Comparison of ENCODE assay signal across 9 cellular contexts in the genomic region with DNA sequence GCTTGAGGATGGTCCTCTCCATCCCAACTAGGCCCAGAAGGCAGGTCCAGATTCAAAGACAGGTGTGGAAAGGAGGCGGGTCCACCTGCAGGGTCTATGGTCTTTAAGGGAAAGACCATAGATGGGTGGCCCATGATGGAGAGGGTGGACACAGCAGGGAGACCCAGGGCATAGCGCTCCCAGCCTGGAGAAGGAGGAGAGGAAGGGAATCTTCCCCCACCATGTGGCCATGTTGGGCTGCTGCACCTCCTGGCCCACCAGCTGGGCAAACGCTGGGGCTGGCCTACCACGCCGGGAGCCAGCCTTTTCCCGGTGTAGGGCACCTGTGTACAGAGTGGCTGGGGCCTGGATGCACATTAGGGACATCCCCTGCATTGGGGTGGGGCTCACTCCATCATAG.
DNase-seq lines count a peak whose midpoint lies in the region; ATAC-seq and TF ChIP-seq lines count a peak whose summit lies in the region.
"Had no signal": no experiment of that assay in that cellular context is flagged by ENCODE, and none has a peak within 500 bp of the region (broad histone marks: within the 10 kb centered on the region; RNA-seq: fewer than 3 reads in every experiment).

No MANE protein-coding gene starts in this region.

- 34 to 37% methylated on average over 5 to 6 of the region's 6 CpGs for WGBS in tibial nerve, 2 donors

- in situ Hi-C loops in ACHN (cut with HindIII; ENCODE audit: low pct_ligation_motif_present, low pct_unique_long_range_greater_than_20kb, low sequenced_read_pairs): no loop called here

- peaks cover 4% of the 10 kb centered on the region; the same call in 1 of the 2 replicates for H3K4me1 Mint-ChIP-seq in WTC11

- no peak overlapping the region for H3K27ac Mint-ChIP-seq in WTC11
- H3K27ac Mint-ChIP-seq: activated naive CD8-positive, alpha-beta T cell had no signal

- peaks cover 8% of the 10 kb centered on the region for H3K9me3 Mint-ChIP-seq in WTC11

- POLR2A ChIA-PET in WTC11 (lab: Charles Lee): interaction anchor here (0.7 kb wide), 1 partner anchor 265 kb away, joined by 3 read pairs; a partner anchor contains a TSS

- no peaks in the 10 kb centered on the region for H3K36me3 ChIP-seq in H7 (replicated peaks; ENCODE audit: control insufficient read depth, insufficient read depth, low read length)
- H3K36me3 ChIP-seq in tibial nerve: no peaks in the 10 kb centered on the region

- H3K4me1 ChIP-seq in tibial nerve: peaks cover 0 to 1% (median 0%) of the 10 kb centered on the region in 4 donors

- no peaks in the 10 kb centered on the region for H3K36me3 Mint-ChIP-seq in WTC11
- H3K36me3 Mint-ChIP-seq: activated naive CD8-positive, alpha-beta T cell had no signal

- ATAC-seq in WTC11 (peak; percentile 94), GM19395 (IDR thresholded peaks at IDR 0.05; ENCODE audit: unreplicated experiment) (no peak), GM19023 (IDR thresholded peaks at IDR 0.05; ENCODE audit: unreplicated experiment) (no peak)

- DNase-seq in ACHN: peak; percentile 4
- DNase-seq in H7: peak; percentile 86
- peak; percentile 72 for DNase-seq in WTC11 (ENCODE audit: low spot score)
- peak; percentile 49 for DNase-seq in hepatic stellate cell (ENCODE audit: low spot score)
- no peak for DNase-seq in tibial nerve (ENCODE audit: low spot score in 2 of 2)
- DNase-seq in NCI-H446 treated with DMSO at 0.1 percent for 48 hours (lab: John Stamatoyannopoulos, UW): no peak

- TF ChIP-seq EP300 in tibial nerve (IDR thresholded peaks at IDR 0.05): no peak

- peak; percentile 27; the same call in 1 of the 2 replicates for TF ChIP-seq CTCF in WTC11 (IDR thresholded peaks at IDR 0.05)
- TF ChIP-seq CTCF in tibial nerve (IDR thresholded peaks at IDR 0.05): peak; percentile 56 to 77 (median 62)

- no peaks in the 10 kb centered on the region for H3K27me3 ChIP-seq in H7 (ENCODE audit: control insufficient read depth, insufficient read depth, low read length)
- H3K27me3 ChIP-seq in tibial nerve: no peaks in the 10 kb centered on the region

- H3K4me3 ChIP-seq in H7 (ENCODE audit: insufficient read depth, low read depth, low read length): no peak overlapping the region
- H3K4me3 ChIP-seq in tibial nerve: no peak overlapping the region

- no peak overlapping the region for H3K4me3 Mint-ChIP-seq in WTC11
- H3K4me3 Mint-ChIP-seq: activated naive CD8-positive, alpha-beta T cell had no signal

- H3K27ac ChIP-seq in tibial nerve: no peak overlapping the region

- TF ChIP-seq POLR2A in tibial nerve (IDR thresholded peaks at IDR 0.05): no peak

- H3K27me3 Mint-ChIP-seq in WTC11 (ENCODE audit: low read depth): no peaks in the 10 kb centered on the region

- CTCF ChIA-PET in WTC11 (lab: Charles Lee): interaction anchor here (0.6 to 2.2 kb wide), 7 partner anchors 9 to 263 kb away, joined by 3 to 12 read pairs (median 3); no protein-coding TSS in a partner anchor

- H3K9me3 ChIP-seq in tibial nerve: peaks cover 0 to 5% (median 0%) of the 10 kb centered on the region in 4 donors

TF ChIP-seq in WTC11, 78 proteins besides CTCF, POLR2A, EP300 and RAD21:
- TF ChIP-seq, protein P1, sequence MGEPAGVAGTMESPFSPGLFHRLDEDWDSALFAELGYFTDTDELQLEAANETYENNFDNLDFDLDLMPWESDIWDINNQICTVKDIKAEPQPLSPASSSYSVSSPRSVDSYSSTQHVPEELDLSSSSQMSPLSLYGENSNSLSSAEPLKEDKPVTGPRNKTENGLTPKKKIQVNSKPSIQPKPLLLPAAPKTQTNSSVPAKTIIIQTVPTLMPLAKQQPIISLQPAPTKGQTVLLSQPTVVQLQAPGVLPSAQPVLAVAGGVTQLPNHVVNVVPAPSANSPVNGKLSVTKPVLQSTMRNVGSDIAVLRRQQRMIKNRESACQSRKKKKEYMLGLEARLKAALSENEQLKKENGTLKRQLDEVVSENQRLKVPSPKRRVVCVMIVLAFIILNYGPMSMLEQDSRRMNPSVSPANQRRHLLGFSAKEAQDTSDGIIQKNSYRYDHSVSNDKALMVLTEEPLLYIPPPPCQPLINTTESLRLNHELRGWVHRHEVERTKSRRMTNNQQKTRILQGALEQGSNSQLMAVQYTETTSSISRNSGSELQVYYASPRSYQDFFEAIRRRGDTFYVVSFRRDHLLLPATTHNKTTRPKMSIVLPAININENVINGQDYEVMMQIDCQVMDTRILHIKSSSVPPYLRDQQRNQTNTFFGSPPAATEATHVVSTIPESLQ (CRISPR knock-in tag; IDR thresholded peaks at IDR 0.05): no peak
- TF ChIP-seq, protein P2, sequence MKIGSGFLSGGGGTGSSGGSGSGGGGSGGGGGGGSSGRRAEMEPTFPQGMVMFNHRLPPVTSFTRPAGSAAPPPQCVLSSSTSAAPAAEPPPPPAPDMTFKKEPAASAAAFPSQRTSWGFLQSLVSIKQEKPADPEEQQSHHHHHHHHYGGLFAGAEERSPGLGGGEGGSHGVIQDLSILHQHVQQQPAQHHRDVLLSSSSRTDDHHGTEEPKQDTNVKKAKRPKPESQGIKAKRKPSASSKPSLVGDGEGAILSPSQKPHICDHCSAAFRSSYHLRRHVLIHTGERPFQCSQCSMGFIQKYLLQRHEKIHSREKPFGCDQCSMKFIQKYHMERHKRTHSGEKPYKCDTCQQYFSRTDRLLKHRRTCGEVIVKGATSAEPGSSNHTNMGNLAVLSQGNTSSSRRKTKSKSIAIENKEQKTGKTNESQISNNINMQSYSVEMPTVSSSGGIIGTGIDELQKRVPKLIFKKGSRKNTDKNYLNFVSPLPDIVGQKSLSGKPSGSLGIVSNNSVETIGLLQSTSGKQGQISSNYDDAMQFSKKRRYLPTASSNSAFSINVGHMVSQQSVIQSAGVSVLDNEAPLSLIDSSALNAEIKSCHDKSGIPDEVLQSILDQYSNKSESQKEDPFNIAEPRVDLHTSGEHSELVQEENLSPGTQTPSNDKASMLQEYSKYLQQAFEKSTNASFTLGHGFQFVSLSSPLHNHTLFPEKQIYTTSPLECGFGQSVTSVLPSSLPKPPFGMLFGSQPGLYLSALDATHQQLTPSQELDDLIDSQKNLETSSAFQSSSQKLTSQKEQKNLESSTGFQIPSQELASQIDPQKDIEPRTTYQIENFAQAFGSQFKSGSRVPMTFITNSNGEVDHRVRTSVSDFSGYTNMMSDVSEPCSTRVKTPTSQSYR (CRISPR knock-in tag; IDR thresholded peaks at IDR 0.05): no peak
- TF ChIP-seq SP1 (CRISPR knock-in tag; conservative IDR thresholded peaks at IDR 0.05) (no peak), ZNF121 (CRISPR knock-in tag; IDR thresholded peaks at IDR 0.05) (no peak), TP53 (CRISPR knock-in tag; IDR thresholded peaks at IDR 0.05) (no peak), ZNF138 (CRISPR knock-in tag; conservative IDR thresholded peaks at IDR 0.05) (no peak), HMGA2 (CRISPR knock-in tag; IDR thresholded peaks at IDR 0.05) (no peak)
- TF ChIP-seq, protein P3, sequence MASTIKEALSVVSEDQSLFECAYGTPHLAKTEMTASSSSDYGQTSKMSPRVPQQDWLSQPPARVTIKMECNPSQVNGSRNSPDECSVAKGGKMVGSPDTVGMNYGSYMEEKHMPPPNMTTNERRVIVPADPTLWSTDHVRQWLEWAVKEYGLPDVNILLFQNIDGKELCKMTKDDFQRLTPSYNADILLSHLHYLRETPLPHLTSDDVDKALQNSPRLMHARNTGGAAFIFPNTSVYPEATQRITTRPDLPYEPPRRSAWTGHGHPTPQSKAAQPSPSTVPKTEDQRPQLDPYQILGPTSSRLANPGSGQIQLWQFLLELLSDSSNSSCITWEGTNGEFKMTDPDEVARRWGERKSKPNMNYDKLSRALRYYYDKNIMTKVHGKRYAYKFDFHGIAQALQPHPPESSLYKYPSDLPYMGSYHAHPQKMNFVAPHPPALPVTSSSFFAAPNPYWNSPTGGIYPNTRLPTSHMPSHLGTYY (CRISPR knock-in tag; IDR thresholded peaks at IDR 0.05): no peak

Comparison
In these comparisons a context has a peak if more than half of its experiments do, and no peak if none do; other contexts are left out.
1. DNase-seq: peak in ACHN (single experiment), H7 (single experiment), WTC11 (single experiment) and hepatic stellate cell (single experiment); none in tibial nerve (0 of 2) and NCI-H446 treated with DMSO at 0.1 percent for 48 hours (single experiment).